ENCODE assay signal across 24 cellular contexts in genomic region chr10:76784076-76784475, GRCh38.
"Had no signal": no experiment of that assay in that cellular context is flagged by ENCODE, and none has a peak within 500 bp of the region (broad histone marks: within the 10 kb centered on the region; RNA-seq: fewer than 3 reads in every experiment).

No MANE protein-coding gene starts in this region.

- H3K4me3 Mint-ChIP-seq: activated CD4-positive, alpha-beta memory T cell treated with anti-CD3 and anti-CD28 coated beads, Interleukin-2, amount 10 ng/mL, durations not matched to agents 7 days and 5 days; activated CD4-positive, alpha-beta T cell treated with anti-CD3 and anti-CD28 coated beads, Interleukin-2, amount 10 ng/mL, durations not matched to agents 24 days and 14 days; activated naive CD4-positive, alpha-beta T cell treated with anti-CD3 and anti-CD28 coated beads, Interleukin-2, amount 10 ng/mL, durations not matched to agents 7 days and 5 days; activated naive CD8-positive, alpha-beta T cell treated with anti-CD3 and anti-CD28 coated beads, Interleukin-2, amount 10 ng/mL, durations not matched to agents 7 days and 5 days; activated T-cell treated with anti-CD3 and anti-CD28 coated beads, Interleukin-2, amount 50 U/mL, for 24 hours; brain; effector memory CD8-positive, alpha-beta T cell; natural killer cell treated with Interleukin-12 subunit alpha and Interleukin-12 subunit beta and Interleukin-15 and Interleukin-18, amount 100 ng/mL, for 72 hours; stimulated activated effector memory CD8-positive, alpha-beta T cell treated with anti-CD3 and anti-CD28 coated beads, Interleukin-12 subunit alpha, Interleukin-12 subunit beta, amount 100 ng/mL, for 72 hours; stimulated activated naive CD8-positive, alpha-beta T cell treated with anti-CD3 and anti-CD28 coated beads, Interleukin-15, Interleukin-2, amounts not matched to agents 100 ng/mL and 50 ng/mL, for 24 hours had no signal

- H3K36me3 ChIP-seq: ascending aorta, cardiac muscle cell, right atrium auricular region, thoracic aorta had no signal

- H3K4me3 ChIP-seq: ascending aorta, cardiac muscle cell, mucosa of descending colon, right atrium auricular region, thoracic aorta had no signal

- H3K27ac Mint-ChIP-seq: activated CD4-positive, alpha-beta memory T cell treated with anti-CD3 and anti-CD28 coated beads, Interleukin-2, amount 10 ng/mL, durations not matched to agents 7 days and 5 days; activated CD4-positive, alpha-beta T cell treated with anti-CD3 and anti-CD28 coated beads, Interleukin-2, amount 10 ng/mL, durations not matched to agents 24 days and 14 days; activated naive CD4-positive, alpha-beta T cell treated with anti-CD3 and anti-CD28 coated beads, Interleukin-2, amount 10 ng/mL, durations not matched to agents 7 days and 5 days; activated naive CD8-positive, alpha-beta T cell treated with anti-CD3 and anti-CD28 coated beads, Interleukin-2, amount 10 ng/mL, durations not matched to agents 7 days and 5 days; activated T-cell treated with anti-CD3 and anti-CD28 coated beads, Interleukin-2, amount 50 U/mL, for 24 hours; brain; effector memory CD8-positive, alpha-beta T cell; natural killer cell treated with Interleukin-12 subunit alpha and Interleukin-12 subunit beta and Interleukin-15 and Interleukin-18, amount 100 ng/mL, for 72 hours; stimulated activated effector memory CD8-positive, alpha-beta T cell treated with anti-CD3 and anti-CD28 coated beads, Interleukin-12 subunit alpha, Interleukin-12 subunit beta, amount 100 ng/mL, for 72 hours; stimulated activated naive CD8-positive, alpha-beta T cell treated with anti-CD3 and anti-CD28 coated beads, Interleukin-15, Interleukin-2, amounts not matched to agents 100 ng/mL and 50 ng/mL, for 24 hours had no signal

- H3K9me3 ChIP-seq: right atrium auricular region, thoracic aorta had no signal

- DNase-seq: activated CD4-positive, alpha-beta memory T cell treated with anti-CD3 and anti-CD28 coated beads, Interleukin-2, amount 10 ng/mL, durations not matched to agents 7 days and 5 days; activated CD4-positive, alpha-beta T cell treated with anti-CD3 and anti-CD28 coated beads, Interleukin-2, amount 10 ng/mL, durations not matched to agents 24 days and 14 days; activated CD4-positive, CD25-positive, alpha-beta regulatory T cell treated with anti-CD3 and anti-CD28 coated beads, Interleukin-2, amount 50 U/mL, for 72 hours; activated CD8-positive, alpha-beta memory T cell treated with anti-CD3 and anti-CD28 coated beads, Interleukin-2, amount 50 U/mL, for 48 hours; activated gamma-delta T cell; activated naive CD4-positive, alpha-beta T cell treated with anti-CD3 and anti-CD28 coated beads, Interleukin-2, amount 10 ng/mL, durations not matched to agents 7 days and 5 days; activated naive CD8-positive, alpha-beta T cell treated with anti-CD3 and anti-CD28 coated beads, Interleukin-2, amount 10 ng/mL, durations not matched to agents 7 days and 5 days; activated T-cell treated with anti-CD3 and anti-CD28 coated beads, Interleukin-2, amount 50 U/mL, for 24 hours; cortex of kidney; effector memory CD8-positive, alpha-beta T cell; foreskin fibroblast; head of caudate nucleus; left cardiac atrium; mucosa of descending colon; stimulated activated CD4-positive, alpha-beta T cell treated with anti-CD3 and anti-CD28 coated beads, Interleukin-4, amount 100 ng/mL, for 24 hours; T-helper 9 cell had no signal

- H3K27me3 Mint-ChIP-seq: activated CD4-positive, alpha-beta memory T cell treated with anti-CD3 and anti-CD28 coated beads, Interleukin-2, amount 10 ng/mL, durations not matched to agents 7 days and 5 days; activated CD4-positive, alpha-beta T cell treated with anti-CD3 and anti-CD28 coated beads, Interleukin-2, amount 10 ng/mL, durations not matched to agents 24 days and 14 days; activated naive CD4-positive, alpha-beta T cell treated with anti-CD3 and anti-CD28 coated beads, Interleukin-2, amount 10 ng/mL, durations not matched to agents 7 days and 5 days; activated naive CD8-positive, alpha-beta T cell treated with anti-CD3 and anti-CD28 coated beads, Interleukin-2, amount 10 ng/mL, durations not matched to agents 7 days and 5 days; activated T-cell treated with anti-CD3 and anti-CD28 coated beads, Interleukin-2, amount 50 U/mL, for 24 hours; effector memory CD8-positive, alpha-beta T cell; stimulated activated naive CD8-positive, alpha-beta T cell treated with anti-CD3 and anti-CD28 coated beads, Interleukin-15, Interleukin-2, amounts not matched to agents 100 ng/mL and 50 ng/mL, for 24 hours had no signal

- H3K9me3 Mint-ChIP-seq: activated CD4-positive, alpha-beta T cell treated with anti-CD3 and anti-CD28 coated beads, Interleukin-2, amount 10 ng/mL, durations not matched to agents 24 days and 14 days; activated naive CD8-positive, alpha-beta T cell treated with anti-CD3 and anti-CD28 coated beads, Interleukin-2, amount 10 ng/mL, durations not matched to agents 7 days and 5 days; natural killer cell treated with Interleukin-12 subunit alpha and Interleukin-12 subunit beta and Interleukin-15 and Interleukin-18, amount 100 ng/mL, for 72 hours; stimulated activated naive CD8-positive, alpha-beta T cell treated with anti-CD3 and anti-CD28 coated beads, Interleukin-15, Interleukin-2, amounts not matched to agents 100 ng/mL and 50 ng/mL, for 24 hours had no signal

- H3K36me3 Mint-ChIP-seq: activated naive CD4-positive, alpha-beta T cell treated with anti-CD3 and anti-CD28 coated beads, Interleukin-2, amount 10 ng/mL, durations not matched to agents 7 days and 5 days; activated naive CD8-positive, alpha-beta T cell treated with anti-CD3 and anti-CD28 coated beads, Interleukin-2, amount 10 ng/mL, durations not matched to agents 7 days and 5 days; brain; natural killer cell treated with Interleukin-12 subunit alpha and Interleukin-12 subunit beta and Interleukin-15 and Interleukin-18, amount 100 ng/mL, for 72 hours; stimulated activated effector memory CD8-positive, alpha-beta T cell treated with anti-CD3 and anti-CD28 coated beads, Interleukin-12 subunit alpha, Interleukin-12 subunit beta, amount 100 ng/mL, for 72 hours had no signal

- H3K4me1 Mint-ChIP-seq: activated CD4-positive, alpha-beta memory T cell treated with anti-CD3 and anti-CD28 coated beads, Interleukin-2, amount 10 ng/mL, durations not matched to agents 7 days and 5 days; activated CD4-positive, alpha-beta T cell treated with anti-CD3 and anti-CD28 coated beads, Interleukin-2, amount 10 ng/mL, durations not matched to agents 24 days and 14 days; activated naive CD4-positive, alpha-beta T cell treated with anti-CD3 and anti-CD28 coated beads, Interleukin-2, amount 10 ng/mL, durations not matched to agents 7 days and 5 days; activated naive CD8-positive, alpha-beta T cell treated with anti-CD3 and anti-CD28 coated beads, Interleukin-2, amount 10 ng/mL, durations not matched to agents 7 days and 5 days; stimulated activated effector memory CD8-positive, alpha-beta T cell treated with anti-CD3 and anti-CD28 coated beads, Interleukin-12 subunit alpha, Interleukin-12 subunit beta, amount 100 ng/mL, for 72 hours had no signal

- H3K27ac ChIP-seq: ascending aorta, cardiac muscle cell, right atrium auricular region, thoracic aorta had no signal
